ENCODE assay signal across 1 cellular context in genomic region chr1:40476924-40477679, GRCh38.
TF ChIP-seq lines count a peak whose summit lies in the region.

Gene ZFP69, plus strand, starts transcription at chr1:40477290. Its CDS starts 2,072 bp downstream, at chr1:40479362.

TF ChIP-seq in HepG2, 621 proteins besides CTCF, POLR2A, EP300 and RAD21 (continued from another document and continues in another):
- no peak for TF ChIP-seq ZNF512 (CRISPR knock-in tag; IDR thresholded peaks at IDR 0.05)
- TF ChIP-seq ISX (CRISPR knock-in tag; conservative IDR thresholded peaks at IDR 0.05): no peak
- TF ChIP-seq ZHX1 (CRISPR knock-in tag; IDR thresholded peaks at IDR 0.05; ENCODE audit: low read depth): no peak
- no peak for TF ChIP-seq RORA (CRISPR knock-in tag; IDR thresholded peaks at IDR 0.05)
- no peak for TF ChIP-seq NFE2 (CRISPR knock-in tag; IDR thresholded peaks at IDR 0.05)
- TF ChIP-seq ASH2L (IDR thresholded peaks at IDR 0.05; ENCODE audit: insufficient read length, low read depth, low read length): peak; percentile 77
- no peak for TF ChIP-seq SCMH1 (CRISPR knock-in tag; IDR thresholded peaks at IDR 0.05; ENCODE audit: borderline replicate concordance)
- TF ChIP-seq CHD4 (IDR thresholded peaks at IDR 0.05; ENCODE audit: borderline replicate concordance, low read length): 0 out of 2 replicates have a peak, but pooled peaks have one; percentile 36
- TF ChIP-seq ZHX2 (IDR thresholded peaks at IDR 0.05; ENCODE audit: low read depth): no peak
- 0 out of 2 replicates have a peak, but pooled peaks have one; percentile 35 for TF ChIP-seq ZHX2 (CRISPR knock-in tag; IDR thresholded peaks at IDR 0.05; ENCODE audit: borderline replicate concordance)
- TF ChIP-seq KLF15 (CRISPR knock-in tag; IDR thresholded peaks at IDR 0.05; ENCODE audit: borderline replicate concordance): no peak
- peak; percentile 36 for TF ChIP-seq IKZF4 (CRISPR knock-in tag; IDR thresholded peaks at IDR 0.05; ENCODE audit: borderline replicate concordance, low read depth, not compliant biosample characterization)
- TF ChIP-seq EZH2 (conservative IDR thresholded peaks at IDR 0.05; ENCODE audit: low read depth, low read length): no peak
- 0 out of 2 replicates have a peak, but pooled peaks have one; percentile 47 for TF ChIP-seq FOXC1 (CRISPR knock-in tag; IDR thresholded peaks at IDR 0.05; ENCODE audit: borderline replicate concordance)
- no peak for TF ChIP-seq ZNF34 (CRISPR knock-in tag; IDR thresholded peaks at IDR 0.05; ENCODE audit: borderline replicate concordance)
- 0 out of 2 replicates have a peak, but pooled peaks have one; percentile 18 for TF ChIP-seq ZBTB44 (CRISPR knock-in tag; IDR thresholded peaks at IDR 0.05)
- no peak for TF ChIP-seq JUND (CRISPR knock-in tag; IDR thresholded peaks at IDR 0.05)
- TF ChIP-seq TEAD2 (CRISPR knock-in tag; IDR thresholded peaks at IDR 0.05): no peak
- TF ChIP-seq KAT8 (CRISPR knock-in tag; IDR thresholded peaks at IDR 0.05): peak; percentile 77
- TF ChIP-seq BCL6 (CRISPR knock-in tag; IDR thresholded peaks at IDR 0.05): no peak
- TF ChIP-seq ZNF878 (CRISPR knock-in tag; IDR thresholded peaks at IDR 0.05): no peak
- TF ChIP-seq YEATS2 (CRISPR knock-in tag; IDR thresholded peaks at IDR 0.05; ENCODE audit: borderline replicate concordance): peak; percentile 1; the same call in 1 of the 2 replicates
- no peak for TF ChIP-seq ZSCAN25 (CRISPR knock-in tag; IDR thresholded peaks at IDR 0.05)
- TF ChIP-seq ZKSCAN8 (CRISPR knock-in tag; IDR thresholded peaks at IDR 0.05; ENCODE audit: borderline replicate concordance): no peak
- no peak for TF ChIP-seq PBX2 (CRISPR knock-in tag; IDR thresholded peaks at IDR 0.05)
- no peak for TF ChIP-seq THAP8 (CRISPR knock-in tag; IDR thresholded peaks at IDR 0.05; ENCODE audit: borderline replicate concordance)
- peak; percentile 57; the same call in 1 of the 2 replicates for TF ChIP-seq MYC (CRISPR knock-in tag; IDR thresholded peaks at IDR 0.05; ENCODE audit: borderline replicate concordance)
- no peak for TF ChIP-seq ZNF704 (CRISPR knock-in tag; IDR thresholded peaks at IDR 0.05; ENCODE audit: borderline replicate concordance)
- no peak for TF ChIP-seq GMEB2 (CRISPR knock-in tag; IDR thresholded peaks at IDR 0.05; ENCODE audit: low read depth)
- TF ChIP-seq ZNF451 (CRISPR knock-in tag; IDR thresholded peaks at IDR 0.05): peak; percentile 34; the same call in 1 of the 2 replicates
- no peak for TF ChIP-seq NONO (IDR thresholded peaks at IDR 0.05)
- TF ChIP-seq NONO (CRISPR knock-in tag; conservative IDR thresholded peaks at IDR 0.05): 0 out of 2 replicates have a peak, but pooled peaks have one; percentile 32
- no peak for TF ChIP-seq SNAPC2 (CRISPR knock-in tag; IDR thresholded peaks at IDR 0.05)
- 0 out of 2 replicates have a peak, but pooled peaks have one; percentile 74 for TF ChIP-seq EEA1 (CRISPR knock-in tag; IDR thresholded peaks at IDR 0.05; ENCODE audit: borderline replicate concordance)
- no peak for TF ChIP-seq ZNF121 (CRISPR knock-in tag; IDR thresholded peaks at IDR 0.05)
- TF ChIP-seq ZNF317 (CRISPR knock-in tag; IDR thresholded peaks at IDR 0.05): 0 out of 2 replicates have a peak, but pooled peaks have one; percentile 34
- peak; percentile 35; the same call in 1 of the 2 replicates for TF ChIP-seq ZIK1 (CRISPR knock-in tag; IDR thresholded peaks at IDR 0.05; ENCODE audit: borderline replicate concordance, low read depth)
- no peak for TF ChIP-seq SOX5 (CRISPR knock-in tag; IDR thresholded peaks at IDR 0.05; ENCODE audit: borderline replicate concordance)
- TF ChIP-seq KDM5B (CRISPR knock-in tag; IDR thresholded peaks at IDR 0.05; ENCODE audit: borderline replicate concordance): peak; percentile 69; the same call in 1 of the 2 replicates
- TF ChIP-seq POLR2G (IDR thresholded peaks at IDR 0.05; ENCODE audit: low read depth, low read length): peak; percentile 76
- no peak; the same call in 1 of the 2 replicates for TF ChIP-seq DR1 (CRISPR knock-in tag; IDR thresholded peaks at IDR 0.05)
- TF ChIP-seq POLR2AphosphoS5 (IDR thresholded peaks at IDR 0.05; ENCODE audit: low read depth, low read length): peak; percentile 52; the same call in 1 of the 2 replicates
- TF ChIP-seq MED13 (CRISPR knock-in tag; IDR thresholded peaks at IDR 0.05): no peak
- TF ChIP-seq ZNF552 (CRISPR knock-in tag; IDR thresholded peaks at IDR 0.05; ENCODE audit: borderline replicate concordance): no peak
- peak; percentile 93 for TF ChIP-seq ZFY (CRISPR knock-in tag; IDR thresholded peaks at IDR 0.05)
- no peak for TF ChIP-seq ZBTB25 (CRISPR knock-in tag; IDR thresholded peaks at IDR 0.05)
- TF ChIP-seq NPAS2 (CRISPR knock-in tag; IDR thresholded peaks at IDR 0.05; ENCODE audit: borderline replicate concordance): no peak
- no peak for TF ChIP-seq IRF2 (CRISPR knock-in tag; IDR thresholded peaks at IDR 0.05)
- no peak for TF ChIP-seq ZNF547 (CRISPR knock-in tag; IDR thresholded peaks at IDR 0.05)
